Comparison of ENCODE assay signal across 40 cellular contexts in the genomic region with DNA sequence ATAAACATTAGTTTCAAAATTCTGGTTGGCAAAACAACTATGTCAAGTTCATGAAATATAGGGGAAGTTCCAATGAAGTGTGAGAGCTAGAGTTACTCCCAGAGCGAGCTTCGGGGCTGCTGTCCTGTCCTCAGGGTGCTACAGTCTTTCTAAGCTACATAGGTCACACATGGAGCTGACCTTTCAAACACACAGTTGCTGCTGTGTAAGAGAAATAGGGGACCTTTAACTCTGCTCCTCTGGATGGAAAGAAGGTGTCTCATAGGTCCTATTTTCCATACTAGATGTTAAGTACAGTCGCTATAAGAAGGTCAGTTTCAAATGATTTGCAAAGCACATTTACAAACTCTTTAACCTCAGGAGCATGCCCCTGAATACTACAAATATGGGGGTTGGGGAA. TPM values are rescaled to one million over a fixed set of nuclear protein-coding genes. Genes with fewer than 3 reads are reported as not detected.
"Had no signal": no experiment of that assay in that cellular context is flagged by ENCODE, and none has a peak within 500 bp of the region (broad histone marks: within the 10 kb centered on the region; RNA-seq: fewer than 3 reads in every experiment).

No MANE protein-coding gene starts in this region.

- H3K27ac Mint-ChIP-seq: activated naive CD4-positive, alpha-beta T cell treated with anti-CD3 and anti-CD28 coated beads for 36 hours; activated naive CD4-positive, alpha-beta T cell treated with anti-CD3 and anti-CD28 coated beads, Interleukin-2, amount 10 ng/mL, durations not matched to agents 7 days and 5 days; activated naive CD4-positive, alpha-beta T cell treated with anti-CD3 and anti-CD28 coated beads, Interleukin-2, amount 50 U/mL, for 24 hours; activated naive CD4-positive, alpha-beta T cell treated with anti-CD3 and anti-CD28 coated beads, Interleukin-2, amount 50 U/mL, for 72 hours; activated naive CD8-positive, alpha-beta T cell; activated naive CD8-positive, alpha-beta T cell treated with anti-CD3 and anti-CD28 coated beads, Interleukin-2, amount 10 ng/mL, durations not matched to agents 7 days and 5 days; activated T-cell treated with anti-CD3 and anti-CD28 coated beads, Interleukin-2, amount 50 U/mL, for 24 hours; activated T-cell treated with anti-CD3 and anti-CD28 coated beads, Interleukin-2, amount 50 U/mL, for 72 hours; activated T-helper 1 cell treated with anti-CD3 and anti-CD28 coated beads, Interleukin-12 subunit alpha, Interleukin-12 subunit beta, Interleukin-2, Interleukin-4 antibody, amounts not matched to agents 30 ng/mL and 10 ng/mL and 1 ng/mL, durations not matched to agents 14 hours and 24 hours and 36 hours; activated T-helper 17 cell treated with anti-CD3 and anti-CD28 coated beads, Interleukin-2, amount 50 U/mL, for 72 hours; activated T-helper 2 cell treated with anti-CD3 and anti-CD28 coated beads, Interferon-gamma antibody, Interleukin-2, Interleukin-4, amounts not matched to agents 10 μg/mL and 5 μg/mL and 100 μg/mL, durations not matched to agents 14 hours and 24 hours and 36 hours; brain had no signal

- H3K4me1 Mint-ChIP-seq: activated naive CD4-positive, alpha-beta T cell treated with anti-CD3 and anti-CD28 coated beads, Interleukin-2, amount 10 ng/mL, durations not matched to agents 7 days and 5 days; activated naive CD4-positive, alpha-beta T cell treated with anti-CD3 and anti-CD28 coated beads, Interleukin-2, amount 50 U/mL, for 24 hours; activated naive CD8-positive, alpha-beta T cell treated with anti-CD3 and anti-CD28 coated beads, Interleukin-2, amount 10 ng/mL, durations not matched to agents 7 days and 5 days; activated T-helper 17 cell treated with anti-CD3 and anti-CD28 coated beads, Interleukin-2, amount 50 U/mL, for 72 hours; brain; central memory CD8-positive, alpha-beta T cell had no signal

- DNase-seq: activated effector memory CD4-positive, alpha-beta T cell treated with anti-CD3 and anti-CD28 coated beads, Interleukin-2, amount 50 U/mL, for 16 hours; activated effector memory CD4-positive, alpha-beta T cell treated with Interleukin-2 at 50 U/mL for 16 hours; activated gamma-delta T cell; activated gamma-delta T cell treated with Interleukin-2 at 50 U/mL for 16 hours; activated naive CD4-positive, alpha-beta T cell; activated naive CD4-positive, alpha-beta T cell treated with anti-CD3 and anti-CD28 coated beads for 36 hours; activated naive CD4-positive, alpha-beta T cell treated with anti-CD3 and anti-CD28 coated beads, Interleukin-2, amount 10 ng/mL, durations not matched to agents 7 days and 5 days; activated naive CD4-positive, alpha-beta T cell treated with anti-CD3 and anti-CD28 coated beads, Interleukin-2, amount 50 U/mL, for 16 hours; activated naive CD4-positive, alpha-beta T cell treated with Interleukin-2 at 50 U/mL for 16 hours; activated naive CD8-positive, alpha-beta T cell treated with anti-CD3 and anti-CD28 coated beads, Interleukin-2, amount 10 ng/mL, durations not matched to agents 7 days and 5 days; activated T-cell treated with anti-CD3 and anti-CD28 coated beads for 4 hours; activated T-cell treated with anti-CD3 and anti-CD28 coated beads, Interleukin-2, amount 50 U/mL, for 1 hour; activated T-cell treated with anti-CD3 and anti-CD28 coated beads, Interleukin-2, amount 50 U/mL, for 24 hours; activated T-cell treated with anti-CD3 and anti-CD28 coated beads, Interleukin-2, amount 50 U/mL, for 4 hours; activated T-cell treated with anti-CD3 and anti-CD28 coated beads, Interleukin-2, amount 50 U/mL, for 48 hours; activated T-cell treated with anti-CD3 and anti-CD28 coated beads, Interleukin-2, amount 50 U/mL, for 72 hours; amniotic stem cell; amygdala; anterior cingulate cortex; aorta; body of pancreas; brain microvascular endothelial cell; caudate nucleus; central memory CD4-positive, alpha-beta T cell; cerebellar nuclear complex had no signal

- H3K9me3 ChIP-seq: ascending aorta, body of pancreas, breast epithelium had no signal

- H3K36me3 Mint-ChIP-seq: activated naive CD4-positive, alpha-beta T cell treated with anti-CD3 and anti-CD28 coated beads, Interleukin-2, amount 10 ng/mL, durations not matched to agents 7 days and 5 days; activated naive CD4-positive, alpha-beta T cell treated with anti-CD3 and anti-CD28 coated beads, Interleukin-2, amount 50 U/mL, for 24 hours; activated naive CD8-positive, alpha-beta T cell; activated naive CD8-positive, alpha-beta T cell treated with anti-CD3 and anti-CD28 coated beads, Interleukin-2, amount 10 ng/mL, durations not matched to agents 7 days and 5 days; brain had no signal

- H3K27me3 Mint-ChIP-seq: activated naive CD4-positive, alpha-beta T cell treated with anti-CD3 and anti-CD28 coated beads, Interleukin-2, amount 50 U/mL, for 24 hours; activated naive CD8-positive, alpha-beta T cell; activated naive CD8-positive, alpha-beta T cell treated with anti-CD3 and anti-CD28 coated beads, Interleukin-2, amount 10 ng/mL, durations not matched to agents 7 days and 5 days; activated T-cell treated with anti-CD3 and anti-CD28 coated beads, Interleukin-2, amount 50 U/mL, for 24 hours; activated T-helper 17 cell treated with anti-CD3 and anti-CD28 coated beads, Interleukin-2, amount 50 U/mL, for 72 hours had no signal

- ATAC-seq: activated naive CD4-positive, alpha-beta T cell treated with anti-CD3 and anti-CD28 coated beads, Interleukin-2, amount 50 U/mL, for 72 hours; activated T-cell treated with anti-CD3 and anti-CD28 coated beads, Interleukin-2, amount 50 U/mL, for 4 hours; activated T-cell treated with anti-CD3 and anti-CD28 coated beads, Interleukin-2, amount 50 U/mL, for 72 hours; activated T-helper 17 cell treated with anti-CD3 and anti-CD28 coated beads, Interleukin-2, amount 50 U/mL, for 72 hours; body of pancreas had no signal

- H3K4me3 ChIP-seq: ascending aorta, body of pancreas, breast epithelium, cardiac muscle cell had no signal

- H3K27me3 ChIP-seq: ascending aorta, body of pancreas, brain microvascular endothelial cell, breast epithelium, cardiac muscle cell had no signal

- H3K36me3 ChIP-seq: ascending aorta, brain microvascular endothelial cell, breast epithelium, cardiac muscle cell had no signal

- FAIRE-seq: astrocyte, bronchial epithelial cell had no signal

- H3K4me1 ChIP-seq: ascending aorta, body of pancreas, breast epithelium had no signal

- H3K4me3 Mint-ChIP-seq: activated naive CD4-positive, alpha-beta T cell treated with anti-CD3 and anti-CD28 coated beads for 36 hours; activated naive CD4-positive, alpha-beta T cell treated with anti-CD3 and anti-CD28 coated beads, Interleukin-2, amount 10 ng/mL, durations not matched to agents 7 days and 5 days; activated naive CD4-positive, alpha-beta T cell treated with anti-CD3 and anti-CD28 coated beads, Interleukin-2, amount 50 U/mL, for 24 hours; activated naive CD8-positive, alpha-beta T cell; activated naive CD8-positive, alpha-beta T cell treated with anti-CD3 and anti-CD28 coated beads, Interleukin-2, amount 10 ng/mL, durations not matched to agents 7 days and 5 days; activated T-cell treated with anti-CD3 and anti-CD28 coated beads, Interleukin-2, amount 50 U/mL, for 24 hours; activated T-cell treated with anti-CD3 and anti-CD28 coated beads, Interleukin-2, amount 50 U/mL, for 4 hours; activated T-cell treated with anti-CD3 and anti-CD28 coated beads, Interleukin-2, amount 50 U/mL, for 72 hours; activated T-helper 1 cell treated with anti-CD3 and anti-CD28 coated beads, Interleukin-12 subunit alpha, Interleukin-12 subunit beta, Interleukin-2, Interleukin-4 antibody, amounts not matched to agents 30 ng/mL and 10 ng/mL and 1 ng/mL, durations not matched to agents 14 hours and 24 hours and 36 hours; activated T-helper 17 cell treated with anti-CD3 and anti-CD28 coated beads, Interleukin-2, amount 50 U/mL, for 72 hours; brain; central memory CD8-positive, alpha-beta T cell had no signal

- H3K9me3 Mint-ChIP-seq: activated naive CD4-positive, alpha-beta T cell treated with anti-CD3 and anti-CD28 coated beads for 36 hours; activated naive CD4-positive, alpha-beta T cell treated with anti-CD3 and anti-CD28 coated beads, Interleukin-2, amount 50 U/mL, for 24 hours; activated T-helper 1 cell treated with anti-CD3 and anti-CD28 coated beads, Interleukin-12 subunit alpha, Interleukin-12 subunit beta, Interleukin-2, Interleukin-4 antibody, amounts not matched to agents 30 ng/mL and 10 ng/mL and 1 ng/mL, durations not matched to agents 14 hours and 24 hours and 36 hours; activated T-helper 17 cell treated with anti-CD3 and anti-CD28 coated beads, Interleukin-2, amount 50 U/mL, for 72 hours; central memory CD8-positive, alpha-beta T cell had no signal

- H3K27ac ChIP-seq: ascending aorta, body of pancreas, brain microvascular endothelial cell, breast epithelium, cardiac muscle cell had no signal

RNA-seq across cellular contexts. Expression of a gene that starts 6.3 kb away (rescaled TPM):
- total RNA-seq: activated naive CD4-positive, alpha-beta T cell treated with anti-CD3 and anti-CD28 coated beads for 36 hours; activated naive CD4-positive, alpha-beta T cell treated with anti-CD3 and anti-CD28 coated beads, Interleukin-2, amount 50 U/mL, for 72 hours; activated naive CD8-positive, alpha-beta T cell treated with anti-CD3 and anti-CD28 coated beads, Interleukin-2, amount 10 ng/mL, durations not matched to agents 7 days and 5 days; activated T-cell treated with anti-CD3 and anti-CD28 coated beads, Interleukin-2, amount 50 U/mL, for 4 hours; activated T-cell treated with anti-CD3 and anti-CD28 coated beads, Interleukin-2, amount 50 U/mL, for 72 hours; activated T-helper 1 cell treated with anti-CD3 and anti-CD28 coated beads, Interleukin-12 subunit alpha, Interleukin-12 subunit beta, Interleukin-2, Interleukin-4 antibody, amounts not matched to agents 30 ng/mL and 10 ng/mL and 1 ng/mL, durations not matched to agents 14 hours and 24 hours and 36 hours; activated T-helper 17 cell treated with anti-CD3 and anti-CD28 coated beads, Interleukin-2, amount 50 U/mL, for 72 hours; activated T-helper 2 cell treated with anti-CD3 and anti-CD28 coated beads, Interferon-gamma antibody, Interleukin-2, Interleukin-4, amounts not matched to agents 10 μg/mL and 5 μg/mL and 100 μg/mL, durations not matched to agents 14 hours and 24 hours and 36 hours; ascending aorta; astrocyte; body of pancreas; breast epithelium; bronchial epithelial cell; cardiac muscle cell; chondrocyte had no signal
- polyA plus RNA-seq: aorta, cardiac muscle cell had no signal

RNA-seq across cellular contexts. Expression of a gene that starts 38.4 kb away (rescaled TPM):
- total RNA-seq: activated naive CD4-positive, alpha-beta T cell treated with anti-CD3 and anti-CD28 coated beads for 36 hours; activated T-cell treated with anti-CD3 and anti-CD28 coated beads, Interleukin-2, amount 50 U/mL, for 4 hours; activated T-cell treated with anti-CD3 and anti-CD28 coated beads, Interleukin-2, amount 50 U/mL, for 72 hours; activated T-helper 1 cell treated with anti-CD3 and anti-CD28 coated beads, Interleukin-12 subunit alpha, Interleukin-12 subunit beta, Interleukin-2, Interleukin-4 antibody, amounts not matched to agents 30 ng/mL and 10 ng/mL and 1 ng/mL, durations not matched to agents 14 hours and 24 hours and 36 hours; activated T-helper 2 cell treated with anti-CD3 and anti-CD28 coated beads, Interferon-gamma antibody, Interleukin-2, Interleukin-4, amounts not matched to agents 10 μg/mL and 5 μg/mL and 100 μg/mL, durations not matched to agents 14 hours and 24 hours and 36 hours; astrocyte; cardiac septum; chondrocyte had no signal
